Comparison of ENCODE assay signal across 1 cellular context in the genomic region with DNA sequence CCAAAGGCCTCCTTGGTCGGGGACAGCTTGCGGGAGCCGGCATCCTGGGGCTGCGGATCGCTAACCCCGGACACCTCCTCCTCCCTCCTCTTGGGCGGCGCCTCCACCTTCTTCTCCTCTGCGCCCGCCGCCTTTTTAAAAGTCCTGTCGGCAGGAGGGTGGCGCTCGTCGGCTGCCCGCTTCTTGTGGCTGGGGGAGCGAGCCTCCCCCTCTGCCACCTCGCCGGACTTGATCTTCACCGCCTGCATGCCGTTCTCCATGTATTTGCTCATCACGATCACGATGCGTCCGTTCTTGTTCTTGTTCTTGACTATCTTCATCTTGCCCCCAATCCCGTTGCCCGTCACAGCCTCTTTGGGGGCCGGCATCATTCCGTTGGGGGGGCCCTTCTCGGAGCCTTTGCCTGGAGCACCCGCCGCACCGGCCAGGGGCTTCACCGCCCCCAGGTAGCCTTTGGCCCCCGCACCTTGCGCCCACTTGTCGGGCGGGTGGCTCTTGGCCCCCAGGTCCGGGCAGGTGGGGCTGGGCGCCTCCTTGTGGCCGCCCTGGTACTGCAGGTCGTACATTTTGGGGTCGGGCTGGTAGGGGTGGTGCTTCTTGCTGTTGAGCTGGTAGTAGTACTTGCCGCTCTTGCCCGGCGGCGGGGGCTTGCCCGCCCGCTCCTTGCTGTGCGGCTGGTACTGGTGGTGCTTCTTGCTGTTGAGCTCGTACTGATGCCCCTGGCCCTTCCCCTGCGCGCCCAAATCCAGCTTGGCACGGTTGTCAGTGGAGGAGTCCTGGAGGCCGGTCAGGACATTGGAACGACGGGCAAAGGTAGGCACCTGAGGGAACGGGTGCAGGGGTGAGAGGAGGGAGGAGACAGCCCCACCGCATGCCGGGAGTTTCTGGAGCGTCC.
A peak's percentile ranks its signal among the peaks of the same experiment; 100 is the strongest.
TF ChIP-seq lines count a peak whose summit lies in the region.

No MANE protein-coding gene starts in this region.

TF ChIP-seq in K562, 482 proteins besides CTCF, POLR2A, EP300 and RAD21 (continued from another document and continues in another):
- TF ChIP-seq, protein P1, sequence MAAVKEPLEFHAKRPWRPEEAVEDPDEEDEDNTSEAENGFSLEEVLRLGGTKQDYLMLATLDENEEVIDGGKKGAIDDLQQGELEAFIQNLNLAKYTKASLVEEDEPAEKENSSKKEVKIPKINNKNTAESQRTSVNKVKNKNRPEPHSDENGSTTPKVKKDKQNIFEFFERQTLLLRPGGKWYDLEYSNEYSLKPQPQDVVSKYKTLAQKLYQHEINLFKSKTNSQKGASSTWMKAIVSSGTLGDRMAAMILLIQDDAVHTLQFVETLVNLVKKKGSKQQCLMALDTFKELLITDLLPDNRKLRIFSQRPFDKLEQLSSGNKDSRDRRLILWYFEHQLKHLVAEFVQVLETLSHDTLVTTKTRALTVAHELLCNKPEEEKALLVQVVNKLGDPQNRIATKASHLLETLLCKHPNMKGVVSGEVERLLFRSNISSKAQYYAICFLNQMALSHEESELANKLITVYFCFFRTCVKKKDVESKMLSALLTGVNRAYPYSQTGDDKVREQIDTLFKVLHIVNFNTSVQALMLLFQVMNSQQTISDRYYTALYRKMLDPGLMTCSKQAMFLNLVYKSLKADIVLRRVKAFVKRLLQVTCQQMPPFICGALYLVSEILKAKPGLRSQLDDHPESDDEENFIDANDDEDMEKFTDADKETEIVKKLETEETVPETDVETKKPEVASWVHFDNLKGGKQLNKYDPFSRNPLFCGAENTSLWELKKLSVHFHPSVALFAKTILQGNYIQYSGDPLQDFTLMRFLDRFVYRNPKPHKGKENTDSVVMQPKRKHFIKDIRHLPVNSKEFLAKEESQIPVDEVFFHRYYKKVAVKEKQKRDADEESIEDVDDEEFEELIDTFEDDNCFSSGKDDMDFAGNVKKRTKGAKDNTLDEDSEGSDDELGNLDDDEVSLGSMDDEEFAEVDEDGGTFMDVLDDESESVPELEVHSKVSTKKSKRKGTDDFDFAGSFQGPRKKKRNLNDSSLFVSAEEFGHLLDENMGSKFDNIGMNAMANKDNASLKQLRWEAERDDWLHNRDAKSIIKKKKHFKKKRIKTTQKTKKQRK (IDR thresholded peaks at IDR 0.05; ENCODE audit: borderline replicate concordance, low read depth, low read length): no peak
- TF ChIP-seq SNRNP70 (optimal IDR thresholded peaks at IDR 0.05; ENCODE audit: low read depth, low read length) (no peak), MECOM (CRISPR knock-in tag; IDR thresholded peaks at IDR 0.05) (no peak), MAFF (IDR thresholded peaks at IDR 0.05; ENCODE audit: low read length) (no peak), ZNF143 (CRISPR knock-in tag; IDR thresholded peaks at IDR 0.05) (no peak), ZC3H11A (IDR thresholded peaks at IDR 0.05; ENCODE audit: low read depth, low read length) (no peak), SRSF3 (IDR thresholded peaks at IDR 0.05; ENCODE audit: insufficient read depth, low read length) (no peak), ZFX (CRISPR knock-in tag; IDR thresholded peaks at IDR 0.05) (no peak; the same call in 1 of the 2 replicates), SIX5 (IDR thresholded peaks at IDR 0.05; ENCODE audit: borderline replicate concordance in 1 of 2, insufficient read depth in 1 of 2, low read depth in 1 of 2, low read length in 2 of 2) (no peak), ZNF764 (CRISPR knock-in tag; IDR thresholded peaks at IDR 0.05; ENCODE audit: low read depth) (no peak), ZNF75A (CRISPR knock-in tag; IDR thresholded peaks at IDR 0.05) (no peak), TBL1XR1 (IDR thresholded peaks at IDR 0.05; ENCODE audit: low read length in 2 of 2) (no peak), FOXA1 (IDR thresholded peaks at IDR 0.05; ENCODE audit: borderline replicate concordance) (no peak), ATF7 (IDR thresholded peaks at IDR 0.05) (no peak; the same call in 1 of the 2 replicates), HMG20A (CRISPR knock-in tag; conservative IDR thresholded peaks at IDR 0.05) (no peak), ARHGAP35 (IDR thresholded peaks at IDR 0.05; ENCODE audit: partially characterized antibody) (peak; percentile 3), THRAP3 (IDR thresholded peaks at IDR 0.05; ENCODE audit: borderline replicate concordance) (peak; percentile 92; the same call in 1 of the 2 replicates), ZNF41 (CRISPR knock-in tag; conservative IDR thresholded peaks at IDR 0.05) (no peak), ZBTB8A (IDR thresholded peaks at IDR 0.05; ENCODE audit: partially characterized antibody) (no peak), YY1 (IDR thresholded peaks at IDR 0.05; ENCODE audit: borderline replicate concordance in 1 of 3, control insufficient read depth in 1 of 3, extremely low read depth in 1 of 3, insufficient read depth in 3 of 3, insufficient read length in 1 of 3, insufficient replicate concordance in 2 of 3, low read depth in 1 of 3, low read length in 2 of 3) (no peak), KLF16 (IDR thresholded peaks at IDR 0.05) (no peak), ZNF699 (CRISPR knock-in tag; IDR thresholded peaks at IDR 0.05; ENCODE audit: insufficient replicate concordance) (no peak), CREBBP (IDR thresholded peaks at IDR 0.05; ENCODE audit: low read depth, low read length) (no peak)
- TF ChIP-seq, protein P2, sequence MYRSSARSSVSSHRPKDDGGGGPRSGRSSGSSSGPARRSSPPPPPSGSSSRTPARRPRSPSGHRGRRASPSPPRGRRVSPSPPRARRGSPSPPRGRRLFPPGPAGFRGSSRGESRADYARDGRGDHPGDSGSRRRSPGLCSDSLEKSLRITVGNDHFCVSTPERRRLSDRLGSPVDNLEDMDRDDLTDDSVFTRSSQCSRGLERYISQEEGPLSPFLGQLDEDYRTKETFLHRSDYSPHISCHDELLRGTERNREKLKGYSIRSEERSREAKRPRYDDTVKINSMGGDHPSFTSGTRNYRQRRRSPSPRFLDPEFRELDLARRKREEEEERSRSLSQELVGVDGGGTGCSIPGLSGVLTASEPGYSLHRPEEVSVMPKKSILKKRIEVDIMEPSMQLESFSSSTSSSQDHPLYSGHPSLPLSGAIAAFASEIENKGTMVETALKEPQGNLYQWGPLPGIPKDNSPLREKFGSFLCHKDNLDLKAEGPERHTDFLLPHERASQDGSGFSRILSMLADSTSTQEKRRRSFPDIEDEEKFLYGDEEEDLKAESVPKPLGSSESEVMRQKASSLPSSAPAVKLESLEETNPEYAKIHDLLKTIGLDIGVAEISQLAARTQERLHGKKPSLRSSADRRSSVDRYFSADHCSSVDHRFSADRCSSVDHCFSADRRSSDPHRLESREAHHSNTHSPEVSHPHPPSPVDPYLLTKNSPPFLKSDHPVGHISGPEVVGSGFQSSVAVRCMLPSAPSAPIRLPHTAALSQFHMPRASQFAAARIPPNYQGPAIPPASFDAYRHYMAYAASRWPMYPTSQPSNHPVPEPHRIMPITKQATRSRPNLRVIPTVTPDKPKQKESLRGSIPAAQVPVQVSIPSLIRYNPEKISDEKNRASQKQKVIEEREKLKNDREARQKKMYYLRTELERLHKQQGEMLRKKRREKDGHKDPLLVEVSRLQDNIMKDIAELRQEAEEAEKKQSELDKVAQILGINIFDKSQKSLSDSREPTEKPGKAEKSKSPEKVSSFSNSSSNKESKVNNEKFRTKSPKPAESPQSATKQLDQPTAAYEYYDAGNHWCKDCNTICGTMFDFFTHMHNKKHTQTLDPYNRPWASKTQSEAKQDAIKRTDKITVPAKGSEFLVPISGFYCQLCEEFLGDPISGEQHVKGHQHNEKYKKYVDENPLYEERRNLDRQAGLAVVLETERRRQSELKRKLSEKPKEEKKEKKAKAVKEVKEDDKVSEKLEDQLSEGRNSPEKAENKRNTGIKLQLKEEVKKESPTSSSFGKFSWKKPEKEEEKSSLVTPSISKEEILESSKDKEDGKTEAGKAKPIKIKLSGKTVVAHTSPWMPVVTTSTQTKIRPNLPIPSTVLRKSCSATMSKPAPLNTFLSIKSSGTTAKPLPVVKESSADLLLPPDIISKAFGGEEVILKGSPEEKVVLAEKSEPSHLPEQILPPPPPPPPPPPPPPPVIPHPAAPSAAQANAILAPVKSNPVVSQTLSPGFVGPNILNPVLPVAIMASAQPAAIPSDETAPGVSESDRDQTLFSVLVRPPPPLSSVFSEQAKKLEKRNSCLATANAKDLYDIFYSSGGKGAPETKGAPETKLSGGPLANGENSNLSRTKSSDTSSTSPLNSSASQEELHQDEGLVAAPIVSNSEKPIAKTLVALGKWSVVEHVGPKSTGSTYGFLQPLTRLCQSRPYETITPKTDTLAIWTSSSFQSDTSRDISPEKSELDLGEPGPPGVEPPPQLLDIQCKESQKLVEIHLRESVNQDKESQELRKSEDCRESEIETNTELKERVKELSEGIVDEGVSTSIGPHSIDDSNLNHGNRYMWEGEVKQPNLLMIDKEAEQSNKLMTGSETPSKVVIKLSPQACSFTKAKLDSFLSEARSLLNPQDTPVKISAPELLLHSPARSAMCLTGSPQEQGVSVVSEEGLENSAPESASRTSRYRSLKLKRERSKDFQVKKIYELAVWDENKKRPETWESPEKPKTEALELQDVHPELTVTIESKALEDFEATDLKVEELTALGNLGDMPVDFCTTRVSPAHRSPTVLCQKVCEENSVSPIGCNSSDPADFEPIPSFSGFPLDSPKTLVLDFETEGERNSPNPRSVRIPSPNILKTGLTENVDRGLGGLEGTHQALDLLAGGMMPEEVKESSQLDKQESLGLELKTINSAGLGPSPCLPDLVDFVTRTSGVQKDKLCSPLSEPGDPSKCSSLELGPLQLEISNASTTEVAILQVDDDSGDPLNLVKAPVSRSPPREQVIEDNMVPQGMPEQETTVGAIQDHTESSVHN (IDR thresholded peaks at IDR 0.05; ENCODE audit: borderline replicate concordance in 1 of 2, low read depth in 1 of 2): no peak
- TF ChIP-seq, protein P3, sequence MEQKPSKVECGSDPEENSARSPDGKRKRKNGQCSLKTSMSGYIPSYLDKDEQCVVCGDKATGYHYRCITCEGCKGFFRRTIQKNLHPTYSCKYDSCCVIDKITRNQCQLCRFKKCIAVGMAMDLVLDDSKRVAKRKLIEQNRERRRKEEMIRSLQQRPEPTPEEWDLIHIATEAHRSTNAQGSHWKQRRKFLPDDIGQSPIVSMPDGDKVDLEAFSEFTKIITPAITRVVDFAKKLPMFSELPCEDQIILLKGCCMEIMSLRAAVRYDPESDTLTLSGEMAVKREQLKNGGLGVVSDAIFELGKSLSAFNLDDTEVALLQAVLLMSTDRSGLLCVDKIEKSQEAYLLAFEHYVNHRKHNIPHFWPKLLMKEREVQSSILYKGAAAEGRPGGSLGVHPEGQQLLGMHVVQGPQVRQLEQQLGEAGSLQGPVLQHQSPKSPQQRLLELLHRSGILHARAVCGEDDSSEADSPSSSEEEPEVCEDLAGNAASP (IDR thresholded peaks at IDR 0.05): no peak
- TF ChIP-seq, protein P4, sequence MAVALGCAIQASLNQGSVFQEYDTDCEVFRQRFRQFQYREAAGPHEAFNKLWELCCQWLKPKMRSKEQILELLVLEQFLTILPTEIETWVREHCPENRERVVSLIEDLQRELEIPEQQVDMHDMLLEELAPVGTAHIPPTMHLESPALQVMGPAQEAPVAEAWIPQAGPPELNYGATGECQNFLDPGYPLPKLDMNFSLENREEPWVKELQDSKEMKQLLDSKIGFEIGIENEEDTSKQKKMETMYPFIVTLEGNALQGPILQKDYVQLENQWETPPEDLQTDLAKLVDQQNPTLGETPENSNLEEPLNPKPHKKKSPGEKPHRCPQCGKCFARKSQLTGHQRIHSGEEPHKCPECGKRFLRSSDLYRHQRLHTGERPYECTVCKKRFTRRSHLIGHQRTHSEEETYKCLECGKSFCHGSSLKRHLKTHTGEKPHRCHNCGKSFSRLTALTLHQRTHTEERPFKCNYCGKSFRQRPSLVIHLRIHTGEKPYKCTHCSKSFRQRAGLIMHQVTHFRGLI (CRISPR knock-in tag; IDR thresholded peaks at IDR 0.05): no peak
- TF ChIP-seq, protein P5, sequence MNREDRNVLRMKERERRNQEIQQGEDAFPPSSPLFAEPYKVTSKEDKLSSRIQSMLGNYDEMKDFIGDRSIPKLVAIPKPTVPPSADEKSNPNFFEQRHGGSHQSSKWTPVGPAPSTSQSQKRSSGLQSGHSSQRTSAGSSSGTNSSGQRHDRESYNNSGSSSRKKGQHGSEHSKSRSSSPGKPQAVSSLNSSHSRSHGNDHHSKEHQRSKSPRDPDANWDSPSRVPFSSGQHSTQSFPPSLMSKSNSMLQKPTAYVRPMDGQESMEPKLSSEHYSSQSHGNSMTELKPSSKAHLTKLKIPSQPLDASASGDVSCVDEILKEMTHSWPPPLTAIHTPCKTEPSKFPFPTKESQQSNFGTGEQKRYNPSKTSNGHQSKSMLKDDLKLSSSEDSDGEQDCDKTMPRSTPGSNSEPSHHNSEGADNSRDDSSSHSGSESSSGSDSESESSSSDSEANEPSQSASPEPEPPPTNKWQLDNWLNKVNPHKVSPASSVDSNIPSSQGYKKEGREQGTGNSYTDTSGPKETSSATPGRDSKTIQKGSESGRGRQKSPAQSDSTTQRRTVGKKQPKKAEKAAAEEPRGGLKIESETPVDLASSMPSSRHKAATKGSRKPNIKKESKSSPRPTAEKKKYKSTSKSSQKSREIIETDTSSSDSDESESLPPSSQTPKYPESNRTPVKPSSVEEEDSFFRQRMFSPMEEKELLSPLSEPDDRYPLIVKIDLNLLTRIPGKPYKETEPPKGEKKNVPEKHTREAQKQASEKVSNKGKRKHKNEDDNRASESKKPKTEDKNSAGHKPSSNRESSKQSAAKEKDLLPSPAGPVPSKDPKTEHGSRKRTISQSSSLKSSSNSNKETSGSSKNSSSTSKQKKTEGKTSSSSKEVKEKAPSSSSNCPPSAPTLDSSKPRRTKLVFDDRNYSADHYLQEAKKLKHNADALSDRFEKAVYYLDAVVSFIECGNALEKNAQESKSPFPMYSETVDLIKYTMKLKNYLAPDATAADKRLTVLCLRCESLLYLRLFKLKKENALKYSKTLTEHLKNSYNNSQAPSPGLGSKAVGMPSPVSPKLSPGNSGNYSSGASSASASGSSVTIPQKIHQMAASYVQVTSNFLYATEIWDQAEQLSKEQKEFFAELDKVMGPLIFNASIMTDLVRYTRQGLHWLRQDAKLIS (CRISPR knock-in tag; IDR thresholded peaks at IDR 0.05): no peak
- TF ChIP-seq, protein P6, sequence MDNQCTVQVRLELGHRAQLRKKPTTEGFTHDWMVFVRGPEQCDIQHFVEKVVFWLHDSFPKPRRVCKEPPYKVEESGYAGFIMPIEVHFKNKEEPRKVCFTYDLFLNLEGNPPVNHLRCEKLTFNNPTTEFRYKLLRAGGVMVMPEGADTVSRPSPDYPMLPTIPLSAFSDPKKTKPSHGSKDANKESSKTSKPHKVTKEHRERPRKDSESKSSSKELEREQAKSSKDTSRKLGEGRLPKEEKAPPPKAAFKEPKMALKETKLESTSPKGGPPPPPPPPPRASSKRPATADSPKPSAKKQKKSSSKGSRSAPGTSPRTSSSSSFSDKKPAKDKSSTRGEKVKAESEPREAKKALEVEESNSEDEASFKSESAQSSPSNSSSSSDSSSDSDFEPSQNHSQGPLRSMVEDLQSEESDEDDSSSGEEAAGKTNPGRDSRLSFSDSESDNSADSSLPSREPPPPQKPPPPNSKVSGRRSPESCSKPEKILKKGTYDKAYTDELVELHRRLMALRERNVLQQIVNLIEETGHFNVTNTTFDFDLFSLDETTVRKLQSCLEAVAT (IDR thresholded peaks at IDR 0.05): peak; percentile 5 to 96; a peak in 2 of 4 replicates
- TF ChIP-seq, protein P7, sequence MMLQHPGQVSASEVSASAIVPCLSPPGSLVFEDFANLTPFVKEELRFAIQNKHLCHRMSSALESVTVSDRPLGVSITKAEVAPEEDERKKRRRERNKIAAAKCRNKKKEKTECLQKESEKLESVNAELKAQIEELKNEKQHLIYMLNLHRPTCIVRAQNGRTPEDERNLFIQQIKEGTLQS (IDR thresholded peaks at IDR 0.05): no peak
- TF ChIP-seq, protein P7 (CRISPR knock-in tag; conservative IDR thresholded peaks at IDR 0.05): peak; percentile 49; the same call in 1 of the 2 replicates
